In the genomic region with DNA sequence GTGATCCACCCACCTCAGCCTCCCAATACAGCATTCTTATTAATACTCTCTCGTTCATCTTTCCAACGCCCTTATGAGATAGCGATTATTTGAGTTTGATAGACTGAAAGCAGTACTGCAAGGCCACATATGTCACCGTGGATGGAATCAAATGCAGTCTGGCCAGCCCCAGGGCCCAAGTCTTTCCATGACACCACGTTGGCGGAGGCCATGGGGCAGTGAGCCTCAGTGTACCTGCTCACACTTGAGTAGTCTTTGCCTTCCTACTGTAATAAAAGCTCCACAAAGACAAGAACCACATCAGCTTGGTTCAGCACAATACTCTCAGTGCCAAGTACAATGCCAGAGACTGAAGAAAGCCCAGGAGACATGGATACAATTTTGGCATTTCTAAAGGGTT, we compare ENCODE assay signal across 25 cellular contexts.
"Had no signal": no experiment of that assay in that cellular context is flagged by ENCODE, and none has a peak within 500 bp of the region (broad histone marks: within the 10 kb centered on the region; RNA-seq: fewer than 3 reads in every experiment).

No MANE protein-coding gene starts in this region.

- DNase-seq: activated CD4-positive, alpha-beta memory T cell treated with anti-CD3 and anti-CD28 coated beads, Interleukin-2, amount 10 ng/mL, durations not matched to agents 7 days and 5 days; activated CD4-positive, alpha-beta T cell treated with anti-CD3 and anti-CD28 coated beads for 36 hours; activated CD4-positive, CD25-positive, alpha-beta regulatory T cell; activated CD4-positive, CD25-positive, alpha-beta regulatory T cell treated with anti-CD3 and anti-CD28 coated beads, Interleukin-2, amount 50 U/mL, for 72 hours; activated effector memory CD4-positive, alpha-beta T cell treated with anti-CD3 and anti-CD28 coated beads, Interleukin-2, amount 50 U/mL, for 16 hours; activated naive CD4-positive, alpha-beta T cell treated with anti-CD3 and anti-CD28 coated beads for 36 hours; activated naive CD8-positive, alpha-beta T cell treated with anti-CD3 and anti-CD28 coated beads for 36 hours; activated naive CD8-positive, alpha-beta T cell treated with anti-CD3 and anti-CD28 coated beads, Interleukin-2, amount 50 U/mL, for 24 hours; activated T-cell treated with anti-CD3 and anti-CD28 coated beads, Interleukin-2, amount 50 U/mL, for 4 hours; adrenal gland; amygdala; aorta; body of pancreas; caudate nucleus; cortex of kidney; dermis blood vessel endothelial cell; effector CD8-positive, alpha-beta T cell; foreskin fibroblast; glutamatergic neuron; heart left ventricle; T-helper 2 cell had no signal

- FAIRE-seq: colon, endometrium, frontal cortex had no signal

- H3K27ac ChIP-seq: adrenal gland, body of pancreas, epithelial cell of prostate, heart left ventricle had no signal

- H3K36me3 ChIP-seq: adrenal gland, heart left ventricle had no signal

- H3K4me1 ChIP-seq: body of pancreas had no signal

- H3K4me3 ChIP-seq: adrenal gland, body of pancreas, heart left ventricle had no signal

- ATAC-seq: activated CD4-positive, alpha-beta T cell treated with anti-CD3 and anti-CD28 coated beads for 36 hours; activated naive CD8-positive, alpha-beta T cell treated with anti-CD3 and anti-CD28 coated beads, Interleukin-2, amount 50 U/mL, for 24 hours; activated T-cell treated with anti-CD3 and anti-CD28 coated beads, Interleukin-2, amount 50 U/mL, for 4 hours; body of pancreas; heart left ventricle had no signal

- H3K27me3 ChIP-seq: adrenal gland, body of pancreas, heart left ventricle had no signal

- H3K9me3 ChIP-seq: adrenal gland, body of pancreas, heart left ventricle had no signal
